Comparison of ENCODE assay signal across 18 cellular contexts in genomic region chr5:137055271-137055872, GRCh38.
DNase-seq lines count a peak whose midpoint lies in the region; ATAC-seq and TF ChIP-seq lines count a peak whose summit lies in the region.
"Had no signal": no experiment of that assay in that cellular context is flagged by ENCODE, and none has a peak within 500 bp of the region (broad histone marks: within the 10 kb centered on the region; RNA-seq: fewer than 3 reads in every experiment).

No MANE protein-coding gene starts in this region.

- intact Hi-C loops in MCF 10A (cut with micrococcal nuclease) (no loop called here), mammary epithelial cell (cut with micrococcal nuclease) (no loop called here), breast epithelium (cut with DNase I; ENCODE audit: low total_unique reads) (no loop called here), vagina (cut with DNase I) (no loop called here)
- intact Hi-C loops in CD8-positive, alpha-beta T cell (cut with DNase I, micrococcal nuclease) = no loop called here

- no TSS peak for BruUV-seq in MCF 10A (replicated peaks; lab: Mats Ljungman, UMichigan)
- BruUV-seq in mammary epithelial cell (replicated peaks; lab: Mats Ljungman, UMichigan) = no TSS peak

- CTCF ChIA-PET in MCF 10A (lab: Yijun Ruan, JAX) (interaction anchor here (0.6 to 2.0 kb wide), 6 partner anchors 20 to 286 kb away, joined by 3 to 6 read pairs (median 3); no protein-coding TSS in a partner anchor), mammary epithelial cell (lab: Charles Lee; ENCODE audit: low non-redundant PET) (no interaction called here)
- CTCF ChIA-PET in CD8-positive, alpha-beta T cell (lab: Charles Lee) = no interaction called here

- dilution Hi-C loops in mammary epithelial cell (cut with HindIII; ENCODE audit: low sequenced_read_pairs) = no loop called here

- in situ Hi-C loops in mammary epithelial cell (cut with MboI; ENCODE audit: low sequenced_read_pairs in 2 of 2) = no loop called here

- H3K4me1 ChIP-seq in mammary epithelial cell (ENCODE audit: insufficient read depth, low read length) (no peaks in the 10 kb centered on the region), breast epithelium (no peaks in the 10 kb centered on the region), vagina (no peaks in the 10 kb centered on the region)
- no peaks in the 10 kb centered on the region for H3K4me1 ChIP-seq in CD8-positive, alpha-beta T cell (ENCODE audit: insufficient read depth, low read length)
- H3K4me1 ChIP-seq: HAP-1 had no signal

- 5% methylated on average over 2 of the region's 2 CpGs for WGBS in mammary epithelial cell (ENCODE audit: low coverage, missing lambda C conversion rate)

- H3K9me3 Mint-ChIP-seq in MCF 10A (ENCODE audit: unreplicated experiment) (no peaks in the 10 kb centered on the region), osteocyte (ENCODE audit: unreplicated experiment) (no peaks in the 10 kb centered on the region)
- H3K9me3 Mint-ChIP-seq in CD8-positive, alpha-beta T cell = peaks cover 2% of the 10 kb centered on the region

- no peak overlapping the region for H3K9ac ChIP-seq in mammary epithelial cell (ENCODE audit: insufficient read depth, low read length)

- H3K27me3 ChIP-seq in mammary epithelial cell (ENCODE audit: insufficient read depth, low read length) (no peaks in the 10 kb centered on the region), breast epithelium (no peaks in the 10 kb centered on the region), vagina (no peaks in the 10 kb centered on the region)
- no peaks in the 10 kb centered on the region for H3K27me3 ChIP-seq in CD8-positive, alpha-beta T cell (ENCODE audit: insufficient read depth, low read length)

- H3K4me1 Mint-ChIP-seq in MCF 10A (ENCODE audit: insufficient read depth, unreplicated experiment) = peaks cover 8% of the 10 kb centered on the region
- H3K4me1 Mint-ChIP-seq in CD8-positive, alpha-beta T cell (ENCODE audit: low read depth) = no peaks in the 10 kb centered on the region
- H3K4me1 Mint-ChIP-seq in osteocyte (ENCODE audit: unreplicated experiment) = peaks cover 6% of the 10 kb centered on the region
- H3K4me1 Mint-ChIP-seq: B cell; CD4-positive, alpha-beta memory T cell had no signal

- H3K36me3 ChIP-seq in mammary epithelial cell (ENCODE audit: insufficient read depth, low read length) = no peaks in the 10 kb centered on the region
- H3K36me3 ChIP-seq in breast epithelium = no peaks in the 10 kb centered on the region
- H3K36me3 ChIP-seq in vagina = no peaks in the 10 kb centered on the region
- no peaks in the 10 kb centered on the region for H3K36me3 ChIP-seq in CD8-positive, alpha-beta T cell (ENCODE audit: insufficient read depth, low read length)
- H3K36me3 ChIP-seq: HAP-1 had no signal

- H3K27me3 Mint-ChIP-seq in MCF 10A (ENCODE audit: insufficient read depth, unreplicated experiment) = no peaks in the 10 kb centered on the region
- H3K27me3 Mint-ChIP-seq in CD8-positive, alpha-beta T cell (ENCODE audit: low read depth) = peaks cover 4% of the 10 kb centered on the region
- H3K27me3 Mint-ChIP-seq in osteocyte (ENCODE audit: unreplicated experiment) = no peaks in the 10 kb centered on the region

- H3K9me3 ChIP-seq in mammary epithelial cell (replicated peaks; ENCODE audit: insufficient read depth, low read length) (no peaks in the 10 kb centered on the region), breast epithelium (no peaks in the 10 kb centered on the region), vagina (no peaks in the 10 kb centered on the region)
- H3K9me3 ChIP-seq in CD8-positive, alpha-beta T cell (ENCODE audit: low read length) = no peaks in the 10 kb centered on the region
- H3K9me3 ChIP-seq: HAP-1 had no signal

- H3K79me2 ChIP-seq in mammary epithelial cell (ENCODE audit: insufficient read depth, low read length) = no peaks in the 10 kb centered on the region

- TF ChIP-seq POLR2A in breast epithelium (IDR thresholded peaks at IDR 0.05) (no peak), vagina (IDR thresholded peaks at IDR 0.05) (no peak)

- DNase-seq in MCF 10A (ENCODE audit: unreplicated experiment) = no peak
- no peak for DNase-seq in mammary epithelial cell
- no peak for DNase-seq in breast epithelium (ENCODE audit: low spot score in 2 of 2)
- DNase-seq in fibroblast of the conjunctiva (ENCODE audit: low read depth) = peak; percentile 27
- DNase-seq in vagina (ENCODE audit: extremely low spot score in 2 of 2) = no peak
- no peak for DNase-seq in CD8-positive, alpha-beta T cell
- no peak for DNase-seq in osteocyte (ENCODE audit: extremely low spot score, unreplicated experiment)
- no peak for DNase-seq in NOMO-1 treated with DMSO at 0.1 percent for 48 hours (lab: John Stamatoyannopoulos, UW; ENCODE audit: unreplicated experiment)
- DNase-seq: CD4-positive, alpha-beta memory T cell; NCI-H1417 treated with DMSO at 0.1 percent for 48 hours; NCI-H1930; NCI-H69; NK-92 treated with Interleukin-12 subunit alpha and Interleukin-12 subunit beta, amount 100 ng/mL, for 24 hours; PC-3 had no signal

- H3K27ac ChIP-seq in mammary epithelial cell (ENCODE audit: insufficient read depth, low read depth, low read length) (no peak overlapping the region), breast epithelium (peak overlapping the region; percentile 59 to 70), vagina (peak overlapping the region; percentile 37)
- no peak overlapping the region for H3K27ac ChIP-seq in CD8-positive, alpha-beta T cell (ENCODE audit: low read depth, low read length)
- H3K27ac ChIP-seq: 22Rv1, RWPE1 had no signal

- H2AFZ ChIP-seq in mammary epithelial cell (ENCODE audit: low read depth, low read length) = no peak overlapping the region

- H3K4me3 ChIP-seq in mammary epithelial cell (replicated peaks in 1 of 3; ENCODE audit: insufficient read depth in 1 of 3, low read depth in 2 of 3, low read length in 3 of 3) (no peak overlapping the region), breast epithelium (no peak overlapping the region), vagina (no peak overlapping the region)
- H3K4me3 ChIP-seq in CD8-positive, alpha-beta T cell (ENCODE audit: low read depth, low read length) = no peak overlapping the region
- H3K4me3 ChIP-seq: HAP-1 had no signal

- H3K4me3 Mint-ChIP-seq in MCF 10A (ENCODE audit: unreplicated experiment) = no peak overlapping the region
- no peak overlapping the region for H3K4me3 Mint-ChIP-seq in CD8-positive, alpha-beta T cell
- H3K4me3 Mint-ChIP-seq in osteocyte (ENCODE audit: unreplicated experiment) = no peak overlapping the region
- H3K4me3 Mint-ChIP-seq: B cell; CD4-positive, alpha-beta memory T cell had no signal

- POLR2A ChIA-PET in MCF 10A (lab: Yijun Ruan, JAX) = interaction anchor here (0.5 kb wide), 1 partner anchor 608 kb away, joined by 4 read pairs; no protein-coding TSS in a partner anchor
- POLR2A ChIA-PET in CD8-positive, alpha-beta T cell (lab: Charles Lee) = no interaction called here

- no peaks in the 10 kb centered on the region for H3K36me3 Mint-ChIP-seq in MCF 10A (ENCODE audit: insufficient read depth, unreplicated experiment)
- H3K36me3 Mint-ChIP-seq in CD8-positive, alpha-beta T cell = no peaks in the 10 kb centered on the region
- peaks cover 5% of the 10 kb centered on the region for H3K36me3 Mint-ChIP-seq in osteocyte (ENCODE audit: unreplicated experiment)
- H3K36me3 Mint-ChIP-seq: CD4-positive, alpha-beta memory T cell had no signal

- TF ChIP-seq CTCF in MCF 10A (IDR thresholded peaks at IDR 0.05; ENCODE audit: unreplicated experiment) (no peak), mammary epithelial cell (conservative IDR thresholded peaks at IDR 0.05 in 1 of 2, IDR thresholded peaks at IDR 0.05 in 1 of 2; ENCODE audit: extremely low read depth in 1 of 2, insufficient read depth in 1 of 2, low read depth in 1 of 2, low read length in 2 of 2) (no peak), breast epithelium (IDR thresholded peaks at IDR 0.05) (no peak), vagina (IDR thresholded peaks at IDR 0.05) (no peak), osteocyte (IDR thresholded peaks at IDR 0.05) (no peak)
- TF ChIP-seq CTCF in CD8-positive, alpha-beta T cell (IDR thresholded peaks at IDR 0.05) = no peak

- H3K27ac Mint-ChIP-seq in MCF 10A (ENCODE audit: low read depth, unreplicated experiment) (peak overlapping the region; percentile 44), osteocyte (ENCODE audit: unreplicated experiment) (no peak overlapping the region)
- no peak overlapping the region for H3K27ac Mint-ChIP-seq in CD8-positive, alpha-beta T cell
- H3K27ac Mint-ChIP-seq: B cell; CD4-positive, alpha-beta memory T cell had no signal

- no peaks in the 10 kb centered on the region for H4K20me1 ChIP-seq in mammary epithelial cell (ENCODE audit: insufficient read depth, low read length)

- no peak overlapping the region for H3K4me2 ChIP-seq in mammary epithelial cell (ENCODE audit: insufficient read depth, low read depth, low read length)

- no peak for ATAC-seq in CD8-positive, alpha-beta T cell
- ATAC-seq: PC-3 had no signal

Comparison
In these comparisons a context has a peak if more than half of its experiments do, and no peak if none do; other contexts are left out.
1. H3K27ac ChIP-seq: peak in breast epithelium (2 of 2) and vagina (single experiment); none in mammary epithelial cell (single experiment) and CD8-positive, alpha-beta T cell (single experiment).